Comparison of ENCODE assay signal across 12 cellular contexts in genomic region chr2:149050188-149050587, GRCh38. TPM values are rescaled to one million over a fixed set of nuclear protein-coding genes. Genes with fewer than 3 reads are reported as not detected.
DNase-seq lines count a peak whose midpoint lies in the region; ATAC-seq and TF ChIP-seq lines count a peak whose summit lies in the region.
"Had no signal": no experiment of that assay in that cellular context is flagged by ENCODE, and none has a peak within 500 bp of the region (broad histone marks: within the 10 kb centered on the region; RNA-seq: fewer than 3 reads in every experiment).

No MANE protein-coding gene starts in this region.

- H3K27ac Mint-ChIP-seq in nephron progenitor cell (peak overlapping the region; percentile 6), chondrocyte (ENCODE audit: unreplicated experiment) (no peak overlapping the region)

- no peaks in the 10 kb centered on the region for H3K4me1 Mint-ChIP-seq in nephron progenitor cell
- no peaks in the 10 kb centered on the region for H3K4me1 Mint-ChIP-seq in chondrocyte (ENCODE audit: low read depth)
- H3K4me1 Mint-ChIP-seq: neural crest cell had no signal

- H3K4me1 ChIP-seq in lower lobe of right lung (no peaks in the 10 kb centered on the region), left ventricle myocardium inferior (no peaks in the 10 kb centered on the region)

- H3K36me3 Mint-ChIP-seq in nephron progenitor cell (ENCODE audit: low read depth) (peaks cover 34% of the 10 kb centered on the region), chondrocyte (ENCODE audit: low read depth) (peaks cover 5% of the 10 kb centered on the region)

- H3K9me3 Mint-ChIP-seq in nephron progenitor cell (peaks cover 36% of the 10 kb centered on the region), chondrocyte (ENCODE audit: low read depth) (peaks cover 21% of the 10 kb centered on the region)

- H3K27me3 ChIP-seq in lower lobe of right lung (ENCODE audit: low read depth) = no peaks in the 10 kb centered on the region
- H3K27me3 ChIP-seq in left ventricle myocardium inferior (ENCODE audit: low read depth) = no peaks in the 10 kb centered on the region

- intact Hi-C loops in lower lobe of right lung (cut with DNase I) = no loop called here
- intact Hi-C loops in left ventricle myocardium inferior (cut with micrococcal nuclease) = no loop called here

- no peak overlapping the region for H3K4me3 Mint-ChIP-seq in nephron progenitor cell
- H3K4me3 Mint-ChIP-seq in chondrocyte (ENCODE audit: unreplicated experiment) = no peak overlapping the region
- H3K4me3 Mint-ChIP-seq: neural crest cell had no signal

- H3K36me3 ChIP-seq in lower lobe of right lung = no peaks in the 10 kb centered on the region
- H3K36me3 ChIP-seq in left ventricle myocardium inferior = no peaks in the 10 kb centered on the region

- TF ChIP-seq CTCF in nephron progenitor cell (IDR thresholded peaks at IDR 0.05) (no peak), chondrocyte (IDR thresholded peaks at IDR 0.05) (no peak), lower lobe of right lung (IDR thresholded peaks at IDR 0.05) (no peak), left ventricle myocardium inferior (IDR thresholded peaks at IDR 0.05; ENCODE audit: borderline replicate concordance) (no peak)

- ATAC-seq in GM18520 (IDR thresholded peaks at IDR 0.05; ENCODE audit: unreplicated experiment) (peak; percentile 82), GM21723 (IDR thresholded peaks at IDR 0.05; ENCODE audit: unreplicated experiment) (peak; percentile 80), HG03558 (IDR thresholded peaks at IDR 0.05; ENCODE audit: extremely low read depth, unreplicated experiment) (peak; percentile 80), lower lobe of right lung (no peak)

- H3K27ac ChIP-seq in lower lobe of right lung = no peak overlapping the region
- H3K27ac ChIP-seq in left ventricle myocardium inferior (replicated peaks) = no peak overlapping the region

- DNase-seq in nephron progenitor cell (no peak), chondrocyte (ENCODE audit: low spot score) (no peak), NCI-H1048 (lab: John Stamatoyannopoulos, UW) (no peak), lower lobe of right lung (no peak), left ventricle myocardium inferior (no peak)
- DNase-seq: central memory CD4-positive, alpha-beta T cell; DMS79 treated with DMSO at 0.1 percent for 48 hours; NCI-H1417 had no signal

- H3K4me3 ChIP-seq in lower lobe of right lung = no peak overlapping the region
- no peak overlapping the region for H3K4me3 ChIP-seq in left ventricle myocardium inferior

- H3K27me3 Mint-ChIP-seq in nephron progenitor cell (ENCODE audit: low read depth, poor library complexity) (peaks cover 3% of the 10 kb centered on the region), chondrocyte (ENCODE audit: low read depth) (no peaks in the 10 kb centered on the region)

- H3K9me3 ChIP-seq in lower lobe of right lung = peaks cover 10% of the 10 kb centered on the region
- peaks cover 30% of the 10 kb centered on the region for H3K9me3 ChIP-seq in left ventricle myocardium inferior (replicated peaks)

RNA-seq across cellular contexts. Expression of gene LYPD6B, which starts 11.7 kb away (rescaled TPM):
- total RNA-seq in chondrocyte (0.36 to 1.2 TPM in 2 of 3 replicates, not detected in the other), lower lobe of right lung (2.0 TPM), left ventricle myocardium inferior (not detected)
- total RNA-seq: neural crest cell had no signal

Comparison
In these comparisons a context has a peak if more than half of its experiments do, and no peak if none do; other contexts are left out.
1. ATAC-seq: peak in GM18520 (single experiment), GM21723 (single experiment) and HG03558 (single experiment); none in lower lobe of right lung (0 of 2).